In the genomic region with DNA sequence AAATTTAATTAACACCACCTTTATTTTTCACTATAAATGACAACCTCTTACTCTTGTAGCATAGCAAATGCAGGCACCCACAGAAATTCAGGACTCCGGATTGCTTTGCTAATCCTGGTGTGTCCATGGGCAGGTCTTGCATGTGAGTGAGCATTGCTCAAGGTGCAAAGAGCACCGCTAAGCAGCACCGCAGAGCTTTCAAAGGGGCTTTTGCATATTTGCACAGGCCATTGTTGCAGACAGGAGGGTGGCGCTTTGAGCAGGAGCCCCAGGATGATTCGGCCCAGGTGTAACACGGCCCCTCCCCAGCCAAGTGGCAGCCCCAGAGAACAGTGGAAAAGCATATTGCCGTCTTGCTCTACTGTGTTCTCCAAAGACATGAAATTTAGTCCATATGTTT, we compare ENCODE assay signal across 18 cellular contexts.
DNase-seq lines count a peak whose midpoint lies in the region; ATAC-seq, FAIRE-seq and TF ChIP-seq lines count a peak whose summit lies in the region.
"Had no signal": no experiment of that assay in that cellular context is flagged by ENCODE, and none has a peak within 500 bp of the region (broad histone marks: within the 10 kb centered on the region; RNA-seq: fewer than 3 reads in every experiment).

No MANE protein-coding gene starts in this region.

- FAIRE-seq in HepG2 (lab: Jason Lieb, UNC) = peak; percentile 99
- FAIRE-seq: RCC 7860 had no signal

- no peak overlapping the region for H3K4me3 Mint-ChIP-seq in WTC11
- H3K4me3 Mint-ChIP-seq: B cell had no signal

- H3K36me3 Mint-ChIP-seq in WTC11 = peaks cover 19% of the 10 kb centered on the region

- H3K4me2 ChIP-seq in HepG2 (ENCODE audit: low read depth, low read length) = peak overlapping the region; percentile 40

- no peaks in the 10 kb centered on the region for H3K36me3 ChIP-seq in HepG2 (replicated peaks in 1 of 2; ENCODE audit: control insufficient read depth in 1 of 2, insufficient read depth in 2 of 2, low read length in 2 of 2)
- H3K36me3 ChIP-seq in right lobe of liver = no peaks in the 10 kb centered on the region

- H3K9me3 ChIP-seq in HepG2 (ENCODE audit: low read length) (peaks cover 12% of the 10 kb centered on the region), right lobe of liver (no peaks in the 10 kb centered on the region)

- POLR2A ChIA-PET in HepG2 (lab: Yijun Ruan, JAX) (no interaction called here), WTC11 (lab: Charles Lee) (no interaction called here)

- H3K27ac Mint-ChIP-seq in WTC11 = no peak overlapping the region

- TF ChIP-seq RAD21 in HepG2 (CRISPR knock-in tag; IDR thresholded peaks at IDR 0.05) = peak; percentile 73

- CTCF ChIA-PET in HepG2 (lab: Yijun Ruan, JAX; ENCODE audit: low intra/inter-chr PET ratio, low total read pairs) (no interaction called here), WTC11 (lab: Charles Lee) (interaction anchor here (1.0 to 1.6 kb wide), 3 partner anchors 9 to 243 kb away, joined by 3 to 4 read pairs (median 3); no protein-coding TSS in a partner anchor)

- peak; percentile 99 for ATAC-seq in HepG2
- no peak for ATAC-seq in right lobe of liver
- ATAC-seq in WTC11 = peak; percentile 94
- ATAC-seq in HG02970 (IDR thresholded peaks at IDR 0.05; ENCODE audit: low FRiP score, unreplicated experiment) = no peak
- ATAC-seq: HCT116, Right ventricle myocardium inferior had no signal

- no TSS peak for BruUV-seq in HepG2 (replicated peaks; lab: Mats Ljungman, UMichigan)

- H3K4me3 ChIP-seq in HepG2 (replicated peaks in 1 of 3; ENCODE audit: insufficient read depth in 1 of 3, low read depth in 2 of 3, low read length in 3 of 3) (no peak overlapping the region), right lobe of liver (no peak overlapping the region)

- H3K27me3 Mint-ChIP-seq in WTC11 (ENCODE audit: low read depth) = no peaks in the 10 kb centered on the region; the same call in none of the 2 replicates
- H3K27me3 Mint-ChIP-seq: B cell had no signal

- intact Hi-C loops in HepG2 (cut with micrococcal nuclease; ENCODE audit: unreplicated experiment) = loop anchor here (2.0 kb wide), 1 partner anchor 17 kb away; no protein-coding TSS in a partner anchor
- intact Hi-C loops in right lobe of liver (cut with DNase I) = no loop called here

- in situ Hi-C loops in HepG2 (cut with HindIII; ENCODE audit: extremely low pct_ligation_motif_present, low pct_unique_long_range_greater_than_20kb) = no loop called here

- TF ChIP-seq CTCF in HepG2 (CRISPR knock-in tag; IDR thresholded peaks at IDR 0.05) = peak; percentile 59
- TF ChIP-seq CTCF in right lobe of liver (IDR thresholded peaks at IDR 0.05) = no peak
- no peak for TF ChIP-seq CTCF in WTC11 (IDR thresholded peaks at IDR 0.05)

- H3K4me1 Mint-ChIP-seq in WTC11 = peaks cover 26% of the 10 kb centered on the region

- TF ChIP-seq POLR2A in HepG2 (IDR thresholded peaks at IDR 0.05; ENCODE audit: insufficient read depth in 1 of 2, low read depth in 2 of 2, low read length in 2 of 2) = no peak
- TF ChIP-seq POLR2A in right lobe of liver (IDR thresholded peaks at IDR 0.05) = no peak

- 0 out of 2 replicates have a peak, but pooled peaks cover 3% of the 10 kb centered on the region for H4K20me1 ChIP-seq in HepG2 (ENCODE audit: insufficient read depth, low read length)

- TF ChIP-seq EP300 in HepG2 (IDR thresholded peaks at IDR 0.05; ENCODE audit: low read depth in 2 of 2, low read length in 2 of 2) (peak; percentile 80 to 83; a peak in 3 of 4 replicates), HepG2 (CRISPR knock-in tag; IDR thresholded peaks at IDR 0.05; ENCODE audit: borderline replicate concordance) (peak; percentile 40; the same call in 1 of the 2 replicates)

- H3K4me1 ChIP-seq in HepG2 (ENCODE audit: insufficient read depth, low read length) (peaks cover 25% of the 10 kb centered on the region), right lobe of liver (no peaks in the 10 kb centered on the region)

- WGBS in HepG2 (ENCODE audit: low lambda C conversion rate) = 2% methylated on average over 7 of the region's 7 CpGs
- WGBS in right lobe of liver (ENCODE audit: insufficient coverage, low coverage, low lambda C conversion rate, missing lambda C conversion rate) = 56% methylated on average over 6 of the region's 7 CpGs

- H3K79me2 ChIP-seq in HepG2 (ENCODE audit: insufficient read depth, low read length) = no peaks in the 10 kb centered on the region

- no peak overlapping the region for H2AFZ ChIP-seq in HepG2 (ENCODE audit: low read length)

- peaks cover 23% of the 10 kb centered on the region for H3K9me3 Mint-ChIP-seq in WTC11

- H3K27ac ChIP-seq in HepG2 (ENCODE audit: extremely low read length, insufficient read depth, low read length) (peak overlapping the region; percentile 3), right lobe of liver (no peak overlapping the region)

- no peaks in the 10 kb centered on the region for H3K27me3 ChIP-seq in HepG2 (ENCODE audit: control insufficient read depth in 1 of 2, insufficient read depth in 2 of 2, low read length in 2 of 2)
- H3K27me3 ChIP-seq in right lobe of liver = no peaks in the 10 kb centered on the region

- no peak overlapping the region for H3K9ac ChIP-seq in HepG2 (ENCODE audit: insufficient read depth, low read depth, low read length)

- DNase-seq in HepG2 (ENCODE audit: low spot score) (peak; percentile 95), right lobe of liver (no peak), WTC11 (ENCODE audit: low spot score) (peak; percentile 51), iPS-NIHi7 (ENCODE audit: extremely low spot score) (peak; percentile 57), NOMO-1 treated with DMSO at 0.1 percent for 48 hours (lab: John Stamatoyannopoulos, UW; ENCODE audit: unreplicated experiment) (no peak), NCI-H2227 treated with DMSO at 0.1 percent for 48 hours (lab: John Stamatoyannopoulos, UW) (no peak)
- DNase-seq: DMS 273 treated with DMSO at 0.1 percent for 48 hours, GDM1, KBM-7, MV-4-11, NCI-H187 treated with DMSO at 0.1 percent for 48 hours, NCI-H446, NCI-H526 treated with DMSO at 0.1 percent for 48 hours had no signal

TF ChIP-seq in HepG2, 621 proteins besides CTCF, POLR2A, EP300 and RAD21 (continues in another document):
- TF ChIP-seq ZNF761 (CRISPR knock-in tag; conservative IDR thresholded peaks at IDR 0.05) (no peak), HOXA7 (CRISPR knock-in tag; IDR thresholded peaks at IDR 0.05) (no peak), GPN1 (CRISPR knock-in tag; IDR thresholded peaks at IDR 0.05; ENCODE audit: borderline replicate concordance) (no peak), CBFB (CRISPR knock-in tag; IDR thresholded peaks at IDR 0.05) (no peak), ADNP (CRISPR knock-in tag; IDR thresholded peaks at IDR 0.05) (no peak), U2AF2 (IDR thresholded peaks at IDR 0.05; ENCODE audit: low read depth, low read length) (no peak), REPIN1 (CRISPR knock-in tag; IDR thresholded peaks at IDR 0.05; ENCODE audit: borderline replicate concordance, low read depth) (peak; percentile 84), SMYD3 (CRISPR knock-in tag; IDR thresholded peaks at IDR 0.05) (0 out of 2 replicates have a peak, but pooled peaks have one; percentile 20)

TF ChIP-seq in WTC11, 78 proteins besides CTCF, POLR2A, EP300 and RAD21:
- TF ChIP-seq, protein P1, sequence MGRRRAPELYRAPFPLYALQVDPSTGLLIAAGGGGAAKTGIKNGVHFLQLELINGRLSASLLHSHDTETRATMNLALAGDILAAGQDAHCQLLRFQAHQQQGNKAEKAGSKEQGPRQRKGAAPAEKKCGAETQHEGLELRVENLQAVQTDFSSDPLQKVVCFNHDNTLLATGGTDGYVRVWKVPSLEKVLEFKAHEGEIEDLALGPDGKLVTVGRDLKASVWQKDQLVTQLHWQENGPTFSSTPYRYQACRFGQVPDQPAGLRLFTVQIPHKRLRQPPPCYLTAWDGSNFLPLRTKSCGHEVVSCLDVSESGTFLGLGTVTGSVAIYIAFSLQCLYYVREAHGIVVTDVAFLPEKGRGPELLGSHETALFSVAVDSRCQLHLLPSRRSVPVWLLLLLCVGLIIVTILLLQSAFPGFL (CRISPR knock-in tag; IDR thresholded peaks at IDR 0.05; ENCODE audit: borderline replicate concordance) = no peak
- TF ChIP-seq FOXP1 (CRISPR knock-in tag; IDR thresholded peaks at IDR 0.05; ENCODE audit: borderline replicate concordance) (no peak), GABPB1 (CRISPR knock-in tag; IDR thresholded peaks at IDR 0.05) (peak; percentile 65), GTF2I (CRISPR knock-in tag; conservative IDR thresholded peaks at IDR 0.05) (no peak), FOXK1 (CRISPR knock-in tag; IDR thresholded peaks at IDR 0.05) (0 out of 2 replicates have a peak, but pooled peaks have one; percentile 28), ZNF121 (CRISPR knock-in tag; IDR thresholded peaks at IDR 0.05) (peak; percentile 98), ZNF671 (CRISPR knock-in tag; IDR thresholded peaks at IDR 0.05) (no peak), FOXP4 (CRISPR knock-in tag; IDR thresholded peaks at IDR 0.05) (peak; percentile 32; the same call in 1 of the 2 replicates), TEAD1 (CRISPR knock-in tag; IDR thresholded peaks at IDR 0.05) (peak; percentile 43; the same call in 1 of the 2 replicates)
- TF ChIP-seq, protein P2, sequence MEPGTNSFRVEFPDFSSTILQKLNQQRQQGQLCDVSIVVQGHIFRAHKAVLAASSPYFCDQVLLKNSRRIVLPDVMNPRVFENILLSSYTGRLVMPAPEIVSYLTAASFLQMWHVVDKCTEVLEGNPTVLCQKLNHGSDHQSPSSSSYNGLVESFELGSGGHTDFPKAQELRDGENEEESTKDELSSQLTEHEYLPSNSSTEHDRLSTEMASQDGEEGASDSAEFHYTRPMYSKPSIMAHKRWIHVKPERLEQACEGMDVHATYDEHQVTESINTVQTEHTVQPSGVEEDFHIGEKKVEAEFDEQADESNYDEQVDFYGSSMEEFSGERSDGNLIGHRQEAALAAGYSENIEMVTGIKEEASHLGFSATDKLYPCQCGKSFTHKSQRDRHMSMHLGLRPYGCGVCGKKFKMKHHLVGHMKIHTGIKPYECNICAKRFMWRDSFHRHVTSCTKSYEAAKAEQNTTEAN (CRISPR knock-in tag; IDR thresholded peaks at IDR 0.05) = peak; percentile 79; the same call in 1 of the 2 replicates

Comparison
In these comparisons a context has a peak if more than half of its experiments do, and no peak if none do; other contexts are left out.
1. ATAC-seq: peak in HepG2 (single experiment) and WTC11 (single experiment); none in right lobe of liver (0 of 4) and HG02970 (single experiment).
2. DNase-seq: peak in HepG2 (single experiment), WTC11 (single experiment) and iPS-NIHi7 (single experiment); none in right lobe of liver (0 of 3), NOMO-1 treated with DMSO at 0.1 percent for 48 hours (single experiment) and NCI-H2227 treated with DMSO at 0.1 percent for 48 hours (single experiment).